ENCODE assay signal across 8 cellular contexts in the genomic region with DNA sequence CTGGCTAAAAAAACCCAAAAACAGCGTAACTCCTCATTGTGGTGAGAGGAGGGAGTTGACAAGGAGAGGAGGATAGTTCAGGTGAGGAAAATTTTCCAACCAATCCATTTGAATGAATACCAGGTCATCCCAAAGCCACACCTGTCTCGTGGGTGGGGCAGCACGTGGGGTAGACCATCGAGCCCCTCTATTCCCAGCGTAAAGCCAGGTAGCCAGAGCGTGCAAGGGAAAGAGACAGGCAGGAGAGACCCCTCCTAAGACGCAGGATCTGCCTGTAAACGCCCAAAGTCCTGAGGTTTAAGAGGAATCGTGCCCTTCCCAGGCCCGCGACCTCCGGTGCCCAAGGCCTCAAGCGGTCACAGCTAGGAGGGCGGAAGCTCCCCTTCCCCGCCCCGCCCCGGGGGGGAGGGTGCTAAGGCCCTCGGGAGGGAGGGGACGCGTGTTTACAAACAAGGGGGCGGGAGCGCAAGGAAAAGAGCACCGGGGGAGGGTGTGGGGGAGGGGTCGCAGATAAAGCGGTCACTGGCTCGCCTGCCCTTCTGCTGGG. TPM values are rescaled to one million over a fixed set of nuclear protein-coding genes. Genes with fewer than 3 reads are reported as not detected.
DNase-seq lines count a peak whose midpoint lies in the region; ATAC-seq and TF ChIP-seq lines count a peak whose summit lies in the region.

No MANE protein-coding gene starts in this region.

- H3K79me2 ChIP-seq in PC-3 (ENCODE audit: low read length) (peaks cover 63% of the 10 kb centered on the region), trophoblast cell (ENCODE audit: control insufficient read depth, insufficient read depth, low read length, poor library complexity) (peaks cover 19% of the 10 kb centered on the region)

- no peak overlapping the region for H2AK5ac ChIP-seq in trophoblast cell (ENCODE audit: low read length)

- H3K14ac ChIP-seq in trophoblast cell (ENCODE audit: low read length) = peak overlapping the region; percentile 85

- peak overlapping the region; percentile 33 for H2BK120ac ChIP-seq in trophoblast cell (ENCODE audit: insufficient read depth, low read length, poor library complexity)

- H3K4me1 ChIP-seq in PC-3 (ENCODE audit: insufficient read depth, low read length) (peaks cover 25% of the 10 kb centered on the region), trophoblast cell (ENCODE audit: control insufficient read depth in 1 of 2, insufficient read depth in 2 of 2, low read length in 2 of 2) (peaks cover 12 to 25% of the 10 kb centered on the region in 2 experiments), aorta (ENCODE audit: control insufficient read depth in 1 of 2, insufficient read depth in 2 of 2, low read length in 2 of 2) (no peaks in the 10 kb centered on the region)

- no peaks in the 10 kb centered on the region for H3K9me2 ChIP-seq in PC-3 (replicated peaks; ENCODE audit: low read length)

- peak overlapping the region; percentile 92 for H3K27ac ChIP-seq in PC-3 (ENCODE audit: low read length)
- H3K27ac ChIP-seq in trophoblast cell (ENCODE audit: low read depth, low read length) = peak overlapping the region; percentile 90
- peak overlapping the region in 1 of 2 donors; percentile 61 for H3K27ac ChIP-seq in aorta (ENCODE audit: low read depth in 1 of 2, low read length in 2 of 2)

- H3K36me3 ChIP-seq in PC-3 (ENCODE audit: low read depth, low read length) = peaks cover 40% of the 10 kb centered on the region
- peaks cover 39 to 43% of the 10 kb centered on the region in 2 experiments for H3K36me3 ChIP-seq in trophoblast cell (ENCODE audit: control insufficient read depth in 1 of 2, insufficient read depth in 2 of 2, low read length in 2 of 2)
- H3K36me3 ChIP-seq in aorta (ENCODE audit: control insufficient read depth in 1 of 2, insufficient read depth in 2 of 2, low read length in 1 of 2) = peaks cover 0 to 8% of the 10 kb centered on the region in 2 donors

- H3K18ac ChIP-seq in trophoblast cell (ENCODE audit: low read length) = peak overlapping the region; percentile 95

- ATAC-seq in GM19023 (IDR thresholded peaks at IDR 0.05; ENCODE audit: unreplicated experiment) = peak; percentile 33
- ATAC-seq in HG03342 (IDR thresholded peaks at IDR 0.05; ENCODE audit: unreplicated experiment) = peak; percentile 24
- peak; percentile 26 for ATAC-seq in PC-3
- peak; percentile 54 for ATAC-seq in aorta (ENCODE audit: low FRiP score)

- WGBS in trophoblast cell (ENCODE audit: extremely low coverage, insufficient coverage, insufficient read length) = no CpG with 5 or more reads among the region's 26 CpGs
- 0 to 2% methylated on average over 24 to 26 of the region's 26 CpGs for WGBS in aorta, 2 donors

- H2BK5ac ChIP-seq in trophoblast cell (ENCODE audit: low read depth, low read length, poor library complexity) = peak overlapping the region; percentile 54

- H3K4me3 ChIP-seq in PC-3 (ENCODE audit: low read length) (peak overlapping the region; percentile 97), trophoblast cell (ENCODE audit: low read depth, low read length) (peak overlapping the region; percentile 82), aorta (ENCODE audit: low read length in 2 of 2) (peak overlapping the region; percentile 36 to 72)

- POLR2A ChIA-PET in PC-3 (lab: Charles Lee; ENCODE audit: unreplicated experiment) = interaction anchor here (0.6 kb wide), 1 partner anchor 1057 kb away, joined by 3 read pairs; no protein-coding TSS in a partner anchor

- no peak for TF ChIP-seq CTCF in PC-3 (conservative IDR thresholded peaks at IDR 0.05; ENCODE audit: low read depth, low read length)

- H4K12ac ChIP-seq in trophoblast cell (ENCODE audit: low read depth, low read length) = peak overlapping the region; percentile 23

- peaks cover 13% of the 10 kb centered on the region for H3K79me1 ChIP-seq in trophoblast cell (ENCODE audit: low read length)

- H3K23ac ChIP-seq in trophoblast cell (ENCODE audit: low read length) = no peak overlapping the region

- H3K9ac ChIP-seq in PC-3 (ENCODE audit: low read length) = peak overlapping the region; percentile 98
- peak overlapping the region; percentile 65 for H3K9ac ChIP-seq in trophoblast cell (ENCODE audit: low read length)

- H3K27me3 ChIP-seq in PC-3 (ENCODE audit: low read length) (no peaks in the 10 kb centered on the region), trophoblast cell (ENCODE audit: insufficient read depth, low read length) (no peaks in the 10 kb centered on the region), aorta (ENCODE audit: control insufficient read depth in 1 of 2, insufficient read depth in 2 of 2, low read length in 1 of 2) (no peaks in the 10 kb centered on the region)

- H3K9me3 ChIP-seq in PC-3 (ENCODE audit: low read length) (no peaks in the 10 kb centered on the region), trophoblast cell (ENCODE audit: insufficient read depth, low read depth, low read length) (peaks cover 3% of the 10 kb centered on the region), aorta (ENCODE audit: control insufficient read depth, low read length) (no peaks in the 10 kb centered on the region)

- peak overlapping the region; percentile 99 for H2AFZ ChIP-seq in PC-3 (ENCODE audit: low read length)
- H2AFZ ChIP-seq in trophoblast cell (ENCODE audit: insufficient read depth, low read length, poor library complexity) = peak overlapping the region; percentile 51

- peak overlapping the region; percentile 88 for H4K91ac ChIP-seq in trophoblast cell (ENCODE audit: low read depth, low read length)

- no peak overlapping the region for H3K4ac ChIP-seq in trophoblast cell (ENCODE audit: low read depth, low read length)

- intact Hi-C loops in PC-3 (cut with micrococcal nuclease) = loop anchor here (5.0 to 10.0 kb wide), 3 partner anchors 37 to 215 kb away; partner anchors contain the start of genes B3GALT4, CUTA, PHF1 and RPS18
- intact Hi-C loops in aorta (cut with DNase I) = loop anchor here in 1 of 2 donors (2.0 to 10.0 kb wide), 7 partner anchors 37 to 1795 kb away; partner anchors contain the start of genes BRD2, CUTA, GPSM3 and MICA

- no peaks in the 10 kb centered on the region for H3F3A ChIP-seq in PC-3 (ENCODE audit: low read length, unreplicated experiment)

- peak overlapping the region; percentile 99 for H3K4me2 ChIP-seq in PC-3 (ENCODE audit: low read length)
- peak overlapping the region; percentile 90 for H3K4me2 ChIP-seq in trophoblast cell (ENCODE audit: low read length)

- peak overlapping the region; percentile 72 for H4K8ac ChIP-seq in trophoblast cell (ENCODE audit: low read depth, low read length)

- CTCF ChIA-PET in PC-3 (lab: Charles Lee) = interaction anchor here (0.9 kb wide), 1 partner anchor 49 kb away, joined by 7 read pairs; no protein-coding TSS in a partner anchor

- DNase-seq in Ammon's horn (ENCODE audit: low spot score) = peak; percentile 65
- peak; percentile 74 for DNase-seq in PC-3
- peak; percentile 69 for DNase-seq in activated gamma-delta T cell treated with Interleukin-2 at 50 U/mL for 16 hours
- DNase-seq in globus pallidus (ENCODE audit: low spot score) = peak; percentile 72
- DNase-seq in trophoblast cell = peak; percentile 82 to 88
- peak in 1 of 2 donors; percentile 82 for DNase-seq in aorta

- TSS peak; percentile 35 for BruUV-seq in PC-3 (replicated peaks; lab: Mats Ljungman, UMichigan)

- H2BK12ac ChIP-seq in trophoblast cell (ENCODE audit: low read length) = no peak overlapping the region

- H4K20me1 ChIP-seq in PC-3 (ENCODE audit: low read length) = peaks cover 5% of the 10 kb centered on the region; the same call in 1 of the 2 replicates

RNA-seq across cellular contexts. Expression of gene RXRB, which starts 0.7 kb away (rescaled TPM):
- 24.0 and 30.9 TPM in 2 replicates for total RNA-seq in PC-3 (2014; rRNA removed)
- 13.5 and 14.4 TPM in 2 replicates for polyA plus RNA-seq in trophoblast cell (2013)
- total RNA-seq in aorta = 10 to 100 TPM; 51.6 to 55.4 TPM
- 100 to 1,000 TPM in 1 of 2 donors, 10 to 100 TPM in 1; 14.1 to 120 TPM for polyA plus RNA-seq in aorta

RNA-seq across cellular contexts. Expression of gene SLC39A7, which starts 0.9 kb away (rescaled TPM):
- total RNA-seq in PC-3 (2014; rRNA removed) = 128 and 149 TPM in 2 replicates
- polyA plus RNA-seq in trophoblast cell (2013) = 96.6 and 100 TPM in 2 replicates
- 10 to 100 TPM; 86.9 to 90.3 TPM for total RNA-seq in aorta
- 100 to 1,000 TPM in 1 of 2 donors, 10 to 100 TPM in 1; 59.7 to 102 TPM for polyA plus RNA-seq in aorta

RNA-seq across cellular contexts. Expression of gene HSD17B8, which starts 4.7 kb away (rescaled TPM):
- total RNA-seq in PC-3 (2014; rRNA removed) (4.2 and 6.2 TPM in 2 replicates), aorta (1 to 10 TPM; 2.7 to 4.4 TPM)
- 2.7 and 3.2 TPM in 2 replicates for polyA plus RNA-seq in trophoblast cell (2013)
- polyA plus RNA-seq in aorta = 1 to 10 TPM; 4.4 to 8.8 TPM

RNA-seq across cellular contexts. Expression of gene COL11A2, which starts 7.5 kb away (rescaled TPM):
- total RNA-seq in PC-3 (2014; rRNA removed) (0.58 and 0.63 TPM in 2 replicates), aorta (1 to 10 TPM; 1.6 to 1.7 TPM)
- 4.4 and 4.5 TPM in 2 replicates for polyA plus RNA-seq in trophoblast cell (2013)
- 1 to 10 TPM in 1 of 2 donors, under 1 TPM in 1; 0.13 to 3.6 TPM for polyA plus RNA-seq in aorta

RNA-seq across cellular contexts. Expression of gene RING1, which starts 8.5 kb away (rescaled TPM):
- total RNA-seq in PC-3 (2014; rRNA removed) (23.3 and 37.5 TPM in 2 replicates), aorta (10 to 100 TPM; 34.1 to 38.1 TPM)
- 27.7 and 28.0 TPM in 2 replicates for polyA plus RNA-seq in trophoblast cell (2013)
- polyA plus RNA-seq in aorta = 10 to 100 TPM; 26.4 to 64.0 TPM
